In the genomic region with DNA sequence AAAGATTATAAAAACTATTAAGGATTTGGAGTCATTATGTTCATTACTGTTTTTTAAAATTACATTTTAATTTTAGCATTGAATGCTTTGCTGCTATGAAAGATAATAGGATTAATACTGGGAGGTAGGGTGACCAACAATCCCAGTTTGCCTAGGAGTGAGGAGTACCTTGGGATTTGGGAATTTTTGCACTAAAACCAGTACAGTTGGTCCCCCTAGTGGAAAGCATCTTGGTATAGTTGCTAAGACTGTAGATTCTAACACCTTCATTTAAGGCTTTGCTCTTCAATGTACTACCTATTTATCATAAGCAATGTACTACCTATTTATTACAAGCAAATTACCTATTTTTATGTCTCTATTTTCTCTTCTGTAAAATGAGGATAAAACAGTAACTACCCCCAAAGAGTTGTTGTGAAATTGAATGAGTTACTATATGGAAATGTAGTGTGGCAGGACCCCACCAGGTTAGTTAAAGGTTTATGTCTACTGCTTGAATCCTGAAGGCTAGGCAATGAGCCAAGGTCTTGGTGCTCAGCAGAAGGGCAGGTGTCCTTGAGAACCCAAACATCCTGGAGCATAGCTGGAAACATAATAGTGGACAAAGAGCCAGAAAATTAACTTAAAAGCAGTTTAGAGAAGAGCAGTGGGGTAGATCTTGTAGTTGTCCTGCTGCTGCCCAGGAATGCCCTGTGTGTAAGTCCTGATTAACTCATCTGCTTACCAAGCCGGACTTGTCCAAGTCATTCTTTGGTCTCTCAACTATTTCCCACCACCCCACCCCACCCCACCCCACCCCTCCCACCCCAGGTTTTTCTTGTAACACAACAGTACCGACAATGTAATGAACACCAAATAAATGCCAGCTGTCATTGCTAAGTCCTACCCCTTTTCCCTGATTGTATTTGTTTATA, we compare ENCODE assay signal across 10 cellular contexts. TPM values are rescaled to one million over a fixed set of nuclear protein-coding genes. Genes with fewer than 3 reads are reported as not detected.
A peak's percentile ranks its signal among the peaks of the same experiment; 100 is the strongest.
DNase-seq lines count a peak whose midpoint lies in the region; ATAC-seq, FAIRE-seq and TF ChIP-seq lines count a peak whose summit lies in the region.
"Had no signal": no experiment of that assay in that cellular context is flagged by ENCODE, and none has a peak within 500 bp of the region (broad histone marks: within the 10 kb centered on the region; RNA-seq: fewer than 3 reads in every experiment).

No MANE protein-coding gene starts in this region.

- H3K9me1 ChIP-seq in K562 (ENCODE audit: control insufficient read depth, insufficient read depth, low read length): no peaks in the 10 kb centered on the region
- no peaks in the 10 kb centered on the region for H3K9me1 ChIP-seq in keratinocyte (ENCODE audit: control insufficient read depth, extremely low read depth, insufficient read depth, low read length)

- CTCF ChIA-PET in BJ (lab: Yijun Ruan, JAX) (interaction anchor here (1.3 to 1.8 kb wide), 2 partner anchors 10 to 14 kb away, joined by 3 to 4 read pairs; no protein-coding TSS in a partner anchor), K562 (lab: Yijun Ruan, JAX; ENCODE audit: low intra/inter-chr PET ratio) (no interaction called here), HEK293T (lab: Yijun Ruan, JAX) (no interaction called here)
- CTCF ChIA-PET in activated CD8-positive, alpha-beta T cell treated with anti-CD3 and anti-CD28 coated beads for 36 hours (lab: Charles Lee): no interaction called here

- in situ Hi-C loops in K562 (cut with MboI): no loop called here

- BruUV-seq in K562 (replicated peaks; lab: Mats Ljungman, UMichigan): no TSS peak

- WGBS in K562 (ENCODE audit: insufficient coverage, low coverage, missing lambda C conversion rate): 0% methylated on average over 1 of the region's 2 CpGs

- POLR2A ChIA-PET in BJ (lab: Charles Lee) (interaction anchor here (0.5 kb wide), 1 partner anchor 37 kb away, joined by 4 read pairs; no protein-coding TSS in a partner anchor), K562 (lab: Yijun Ruan, JAX) (interaction anchor here (1.3 kb wide), 1 partner anchor 49 kb away, joined by 4 read pairs; a partner anchor contains a TSS), HEK293T (lab: Yijun Ruan, JAX) (no interaction called here)
- POLR2A ChIA-PET in activated CD8-positive, alpha-beta T cell treated with anti-CD3 and anti-CD28 coated beads for 36 hours (lab: Charles Lee): no interaction called here

- H3K9me3 ChIP-seq in K562 (replicated peaks; ENCODE audit: control insufficient read depth, insufficient read depth, low read depth, low read length) (no peaks in the 10 kb centered on the region), keratinocyte (ENCODE audit: control insufficient read depth, low read depth, low read length) (no peaks in the 10 kb centered on the region)

- no peak overlapping the region for H3K4me3 Mint-ChIP-seq in activated CD8-positive, alpha-beta T cell treated with anti-CD3 and anti-CD28 coated beads for 36 hours
- H3K4me3 Mint-ChIP-seq: stimulated activated memory B cell treated with anti-CD40 and anti-IgM and Interleukin-4, amounts not matched to agents 10 μg/mL and 1 μg/mL and 100 μg/mL, for 72 hours had no signal

- intact Hi-C loops in K562 (cut with micrococcal nuclease): no loop called here
- intact Hi-C loops in activated CD8-positive, alpha-beta T cell treated with anti-CD3 and anti-CD28 coated beads for 36 hours (cut with micrococcal nuclease): no loop called here

- H3K4me3 ChIP-seq in BJ (ENCODE audit: low read depth, low read length): no peak overlapping the region
- H3K4me3 ChIP-seq in LNCaP clone FGC (ENCODE audit: low read depth, low read length): no peak overlapping the region
- H3K4me3 ChIP-seq in K562: no peak overlapping the region
- H3K4me3 ChIP-seq in keratinocyte (ENCODE audit: control insufficient read depth in 2 of 3, extremely low read depth in 1 of 3, insufficient read depth in 2 of 3, low read depth in 1 of 3, low read length in 3 of 3): no peak overlapping the region

- no peak overlapping the region for H3K4me2 ChIP-seq in K562 (ENCODE audit: insufficient read depth, low read length)
- H3K4me2 ChIP-seq in keratinocyte (ENCODE audit: control insufficient read depth, extremely low read depth, insufficient read depth, low read depth, low read length): no peak overlapping the region

- no peak overlapping the region for H3K9ac ChIP-seq in K562 (ENCODE audit: insufficient read depth in 1 of 2, low read depth in 2 of 2, low read length in 2 of 2)
- H3K9ac ChIP-seq in keratinocyte (ENCODE audit: control insufficient read depth, extremely low read depth, insufficient read depth, low read length): no peak overlapping the region

- dilution Hi-C loops in keratinocyte (cut with MboI; ENCODE audit: extremely low pct_ligation_motif_present, low sequenced_read_pairs): no loop called here

- H3K27me3 Mint-ChIP-seq in activated CD8-positive, alpha-beta T cell treated with anti-CD3 and anti-CD28 coated beads for 36 hours: peaks cover 1% of the 10 kb centered on the region

- TF ChIP-seq EP300 in K562 (IDR thresholded peaks at IDR 0.05; ENCODE audit: low read length): no peak

- H3K27ac Mint-ChIP-seq in activated CD8-positive, alpha-beta T cell treated with anti-CD3 and anti-CD28 coated beads for 36 hours: no peak overlapping the region
- H3K27ac Mint-ChIP-seq: stimulated activated memory B cell treated with anti-CD40 and anti-IgM and Interleukin-4, amounts not matched to agents 10 μg/mL and 1 μg/mL and 100 μg/mL, for 72 hours had no signal

- TF ChIP-seq RAD21 in K562 (CRISPR knock-in tag; conservative IDR thresholded peaks at IDR 0.05 in 1 of 2, IDR thresholded peaks at IDR 0.05 in 1 of 2): 0 out of 4 replicates have a peak, but pooled peaks of 1 of the 2 experiments have one; percentile 11

- no peak for TF ChIP-seq POLR2A in K562 (conservative IDR thresholded peaks at IDR 0.05)

- H3K27ac ChIP-seq in K562 (ENCODE audit: extremely low read depth, low read depth, low read length) (no peak overlapping the region), keratinocyte (ENCODE audit: control insufficient read depth, insufficient read depth, low read length) (no peak overlapping the region)

- TF ChIP-seq CTCF in BJ (IDR thresholded peaks at IDR 0.05; ENCODE audit: insufficient read depth, low read depth, low read length) (peak; percentile 30; the same call in 1 of the 2 replicates), LNCaP clone FGC (IDR thresholded peaks at IDR 0.05; ENCODE audit: control insufficient read depth, extremely low read depth, insufficient read depth) (peak; percentile 35), K562 (IDR thresholded peaks at IDR 0.05 in 2 of 3, conservative IDR thresholded peaks at IDR 0.05 in 1 of 3; ENCODE audit: insufficient read depth in 2 of 3, low read depth in 1 of 3, low read length in 3 of 3) (0 out of 6 replicates have a peak, but pooled peaks of 1 of the 3 experiments have one; percentile 2), keratinocyte (optimal IDR thresholded peaks at IDR 0.05 in 1 of 3, IDR thresholded peaks at IDR 0.05 in 1 of 3, conservative IDR thresholded peaks at IDR 0.05 in 1 of 3; ENCODE audit: extremely low read depth in 1 of 3, insufficient read depth in 2 of 3, low read length in 3 of 3) (peak; percentile 25 to 26 (median 26))
- no peak for TF ChIP-seq CTCF in activated CD8-positive, alpha-beta T cell treated with anti-CD3 and anti-CD28 coated beads for 36 hours (IDR thresholded peaks at IDR 0.05)

- no peak overlapping the region for H2AFZ ChIP-seq in K562 (ENCODE audit: low read depth, low read length)
- H2AFZ ChIP-seq in keratinocyte (ENCODE audit: control insufficient read depth, low read length): no peak overlapping the region

- H3K4me1 Mint-ChIP-seq in activated CD8-positive, alpha-beta T cell treated with anti-CD3 and anti-CD28 coated beads for 36 hours (ENCODE audit: low read depth): no peaks in the 10 kb centered on the region
- H3K4me1 Mint-ChIP-seq: stimulated activated memory B cell treated with anti-CD40 and anti-IgM and Interleukin-4, amounts not matched to agents 10 μg/mL and 1 μg/mL and 100 μg/mL, for 72 hours had no signal

- H4K20me1 ChIP-seq in K562 (replicated peaks; ENCODE audit: control insufficient read depth, insufficient read depth, low read length) (no peaks in the 10 kb centered on the region), keratinocyte (ENCODE audit: control insufficient read depth, extremely low read depth, insufficient read depth, low read length) (no peaks in the 10 kb centered on the region)

- no peaks in the 10 kb centered on the region for H3K9me3 Mint-ChIP-seq in activated CD8-positive, alpha-beta T cell treated with anti-CD3 and anti-CD28 coated beads for 36 hours

- FAIRE-seq in K562 (lab: Jason Lieb, UNC): no peak
- FAIRE-seq in keratinocyte (lab: Jason Lieb, UNC): no peak

- ATAC-seq in K562 (no peak), HG02852 (IDR thresholded peaks at IDR 0.05; ENCODE audit: unreplicated experiment) (no peak)
- no peak for ATAC-seq in activated CD8-positive, alpha-beta T cell treated with anti-CD3 and anti-CD28 coated beads for 36 hours
- ATAC-seq: stimulated activated memory B cell treated with anti-CD40 and anti-IgM and Interleukin-4, amounts not matched to agents 10 μg/mL and 1 μg/mL and 100 μg/mL, for 72 hours had no signal

- DNase-seq in BJ (ENCODE audit: low read depth): no peak
- DNase-seq in LNCaP clone FGC (ENCODE audit: low read depth): no peak
- DNase-seq in K562 (ENCODE audit: extremely low read depth in 1 of 4, low spot score in 3 of 4): no peak
- no peak for DNase-seq in keratinocyte (ENCODE audit: low read depth, low spot score)
- no peak for DNase-seq in HEK293T (ENCODE audit: extremely low spot score)
- DNase-seq in activated CD8-positive, alpha-beta T cell treated with anti-CD3 and anti-CD28 coated beads for 36 hours: no peak
- no peak for DNase-seq in activated effector memory CD4-positive, alpha-beta T cell treated with anti-CD3 and anti-CD28 coated beads, Interleukin-2, amount 50 U/mL, for 16 hours
- DNase-seq: activated CD8-positive, alpha-beta memory T cell treated with anti-CD3 and anti-CD28 coated beads, Interleukin-2, amount 50 U/mL, for 48 hours had no signal

- no peaks in the 10 kb centered on the region for H3K4me1 ChIP-seq in K562 (replicated peaks in 1 of 2; ENCODE audit: control insufficient read depth in 2 of 2, insufficient read depth in 2 of 2, low read length in 2 of 2)
- H3K4me1 ChIP-seq in keratinocyte (ENCODE audit: control insufficient read depth, extremely low read depth, insufficient read depth, low read length): no peaks in the 10 kb centered on the region

- H3K36me3 Mint-ChIP-seq in activated CD8-positive, alpha-beta T cell treated with anti-CD3 and anti-CD28 coated beads for 36 hours (ENCODE audit: low read depth): no peaks in the 10 kb centered on the region
- H3K36me3 Mint-ChIP-seq: stimulated activated memory B cell treated with anti-CD40 and anti-IgM and Interleukin-4, amounts not matched to agents 10 μg/mL and 1 μg/mL and 100 μg/mL, for 72 hours had no signal

- H3K36me3 ChIP-seq in BJ (ENCODE audit: control insufficient read depth, insufficient read depth, low read length): no peaks in the 10 kb centered on the region
- H3K36me3 ChIP-seq in K562 (ENCODE audit: control insufficient read depth, insufficient read depth, low read length): no peaks in the 10 kb centered on the region
- no peaks in the 10 kb centered on the region for H3K36me3 ChIP-seq in keratinocyte (ENCODE audit: control insufficient read depth in 2 of 2, extremely low read depth in 1 of 2, insufficient read depth in 2 of 2, low read length in 2 of 2)

- H3K79me2 ChIP-seq in K562 (ENCODE audit: control insufficient read depth, insufficient read depth, low read length): no peaks in the 10 kb centered on the region
- no peaks in the 10 kb centered on the region for H3K79me2 ChIP-seq in keratinocyte (ENCODE audit: control insufficient read depth, insufficient read depth, low read length)

- H3K27me3 ChIP-seq in BJ (ENCODE audit: control insufficient read depth, insufficient read depth, low read length): no peaks in the 10 kb centered on the region
- H3K27me3 ChIP-seq in K562 (ENCODE audit: control insufficient read depth in 2 of 2, insufficient read depth in 2 of 2, low read length in 2 of 2): no peaks in the 10 kb centered on the region
- no peaks in the 10 kb centered on the region for H3K27me3 ChIP-seq in keratinocyte (ENCODE audit: control insufficient read depth, extremely low read depth, insufficient read depth, low read length)

RNA-seq across cellular contexts. Expression of a gene that starts 49.2 kb away (rescaled TPM):
- 53.5 and 69.0 TPM in 2 replicates for polyA plus RNA-seq in BJ (2011; rRNA removed)
- polyA minus RNA-seq in BJ (2011; rRNA and poly(A)+ RNA removed): 39.9 and 55.1 TPM in 2 replicates
- 58.4 and 103 TPM in 2 replicates for total RNA-seq in K562 (2011; cell fraction: chromatin; rRNA removed; ENCODE audit: low replicate concordance)
- total RNA-seq in K562 (2011; cell fraction: nucleolus; rRNA removed): 37.9 and 41.5 TPM in 2 replicates
- 45.5 and 54.7 TPM in 2 replicates for total RNA-seq in K562 (2011; cell fraction: nucleoplasm; rRNA removed)
- total RNA-seq in K562 (2014; rRNA removed): 60.3 and 63.5 TPM in 2 replicates
- total RNA-seq in K562 (2014; rRNA removed; fragmentation: Illumina TruSeq; extraction: Trizol): 121 and 133 TPM in 2 replicates
- 69.0 and 77.0 TPM in 2 replicates for total RNA-seq in K562 (2015; rRNA removed; fragmentation: Illumina TruSeq; extraction: Trizol)
- 105 and 111 TPM in 2 replicates for total RNA-seq in K562 (2021)
- polyA plus RNA-seq in K562 (2011; rRNA removed): 107 and 129 TPM in 2 replicates
- polyA plus RNA-seq in K562 (2011; cell fraction: cytosol; rRNA removed): 25.1 and 41.6 TPM in 2 replicates
- polyA plus RNA-seq in K562 (2011; cell fraction: nucleus; rRNA removed): 39.7 and 55.4 TPM in 2 replicates
- polyA plus RNA-seq in K562 (2012): 73.3 and 75.3 TPM in 2 replicates
- polyA plus RNA-seq in K562 (2014; fragmentation: Illumina TruSeq; extraction: Trizol): 96.9 and 100 TPM in 2 replicates
- polyA plus RNA-seq in K562 (2014; fragmentation: Nextera tagmentation; extraction: Ambion mirVana): 100 to 1,000 TPM; 147 to 178 TPM
- 63.6 and 73.9 TPM in 2 replicates for polyA plus RNA-seq in K562 (2014; rRNA removed)
- polyA minus RNA-seq in K562 (2011; rRNA and poly(A)+ RNA removed): 248 and 292 TPM in 2 replicates
- polyA minus RNA-seq in K562 (2011; cell fraction: cytosol; rRNA and poly(A)+ RNA removed): 69.3 and 87.1 TPM in 2 replicates
- polyA minus RNA-seq in K562 (2011; cell fraction: nucleus; rRNA and poly(A)+ RNA removed): 50.4 and 91.6 TPM in 2 replicates
- 48.0 to 65.2 TPM (median 54.3 TPM) in 3 replicates for polyA plus RNA-seq in keratinocyte
- polyA plus RNA-seq in keratinocyte (2011; ENCODE audit: low read depth): 92.3 TPM
- polyA plus RNA-seq in keratinocyte (2011; cell fraction: cytosol; rRNA removed): 37.0 and 64.9 TPM in 2 replicates
- polyA plus RNA-seq in keratinocyte (2011; cell fraction: nucleus; rRNA removed): 36.9 and 55.1 TPM in 2 replicates
- polyA plus RNA-seq in keratinocyte (2012; ENCODE audit: low replicate concordance): 52.9 and 56.1 TPM in 2 replicates
- polyA minus RNA-seq in keratinocyte: 19.8 to 107 TPM (median 86.0 TPM) in 3 replicates
- 48.3 TPM for polyA minus RNA-seq in keratinocyte (2011; cell fraction: cytosol; rRNA and poly(A)+ RNA removed)
- 47.9 and 60.2 TPM in 2 replicates for polyA minus RNA-seq in keratinocyte (2011; cell fraction: nucleus; rRNA and poly(A)+ RNA removed)
- total RNA-seq in activated CD8-positive, alpha-beta T cell treated with anti-CD3 and anti-CD28 coated beads for 36 hours: 10 to 100 TPM; 73.0 to 74.9 TPM

Comparison
In these comparisons a context has a peak if more than half of its experiments do, and no peak if none do; other contexts are left out.
1. POLR2A ChIA-PET loops: an anchor here in BJ (0.5 kb wide) and K562 (1.3 kb wide); none called in HEK293T and activated CD8-positive, alpha-beta T cell treated with anti-CD3 and anti-CD28 coated beads for 36 hours.